ENCODE assay signal across 29 cellular contexts in genomic region chr12:66319266-66319954, GRCh38. TPM values are rescaled to one million over a fixed set of nuclear protein-coding genes. Genes with fewer than 3 reads are reported as not detected.
DNase-seq lines count a peak whose midpoint lies in the region; ATAC-seq and TF ChIP-seq lines count a peak whose summit lies in the region.
"Had no signal": no experiment of that assay in that cellular context is flagged by ENCODE, and none has a peak within 500 bp of the region (broad histone marks: within the 10 kb centered on the region; RNA-seq: fewer than 3 reads in every experiment).

No MANE protein-coding gene starts in this region.

- H3K4me3 Mint-ChIP-seq in CD4-positive, alpha-beta T cell: no peak overlapping the region
- no peak overlapping the region for H3K4me3 Mint-ChIP-seq in H9
- H3K4me3 Mint-ChIP-seq: activated CD4-positive, alpha-beta memory T cell treated with anti-CD3 and anti-CD28 coated beads for 36 hours; nephron progenitor cell had no signal

- H3K36me3 ChIP-seq in GM23248 (ENCODE audit: low read depth): no peaks in the 10 kb centered on the region
- H3K36me3 ChIP-seq: SJSA1, thyroid gland had no signal

- H3K27ac Mint-ChIP-seq in CD4-positive, alpha-beta T cell: peak overlapping the region; percentile 33
- H3K27ac Mint-ChIP-seq in H9: no peak overlapping the region; a peak in 1 of 7 replicates
- H3K27ac Mint-ChIP-seq: activated CD4-positive, alpha-beta memory T cell treated with anti-CD3 and anti-CD28 coated beads for 36 hours; nephron progenitor cell had no signal

- no CpG with 5 or more reads among the region's 4 CpGs for WGBS in H9 (ENCODE audit: extremely low coverage, insufficient read length, low lambda C conversion rate)
- 59 to 62% methylated on average over 4 of the region's 4 CpGs for WGBS in GM23248 (ENCODE audit: low coverage in 1 of 2, low lambda C conversion rate in 2 of 2, missing lambda C conversion rate in 2 of 2), 2 experiments

- no peak overlapping the region for H3T11ph ChIP-seq in H9 (ENCODE audit: low read length)

- H3K4me1 Mint-ChIP-seq in CD4-positive, alpha-beta T cell (ENCODE audit: low read depth): peaks cover 72% of the 10 kb centered on the region
- H3K4me1 Mint-ChIP-seq in H9: no peaks in the 10 kb centered on the region

- H3K23me2 ChIP-seq in H9 (ENCODE audit: insufficient read length, low read depth, low read length, poor library complexity, severe bottlenecking): no peaks in the 10 kb centered on the region

- no peak overlapping the region for H3K23ac ChIP-seq in H9 (ENCODE audit: insufficient read length, low read depth, low read length)

- no peaks in the 10 kb centered on the region for H3K27me3 ChIP-seq in CD4-positive, alpha-beta T cell (ENCODE audit: control insufficient read depth, insufficient read depth, low read length)
- H3K27me3 ChIP-seq in H9 (ENCODE audit: insufficient read depth, low read length) (no peaks in the 10 kb centered on the region), GM23248 (replicated peaks; ENCODE audit: insufficient read depth) (no peaks in the 10 kb centered on the region)
- H3K27me3 ChIP-seq: foreskin keratinocyte, hepatocyte, Peyer's patch, SJSA1, thyroid gland had no signal

- no peak overlapping the region for H4K91ac ChIP-seq in H9 (ENCODE audit: insufficient read length, low read depth, low read length)

- no peaks in the 10 kb centered on the region for H4K20me1 ChIP-seq in H9 (ENCODE audit: control insufficient read depth, insufficient read depth, insufficient read length)
- H4K20me1 ChIP-seq in GM23248 (ENCODE audit: insufficient read depth): no peaks in the 10 kb centered on the region

- H3K4me1 ChIP-seq in H9 (ENCODE audit: insufficient read depth, low read length): no peaks in the 10 kb centered on the region
- H3K4me1 ChIP-seq in GM23248 (ENCODE audit: insufficient read depth): no peaks in the 10 kb centered on the region
- H3K4me1 ChIP-seq: thyroid gland had no signal

- no peak for TF ChIP-seq CTCF in CD4-positive, alpha-beta T cell (IDR thresholded peaks at IDR 0.05)
- TF ChIP-seq CTCF in NB4 (IDR thresholded peaks at IDR 0.05; ENCODE audit: low read depth, low read length) (no peak), H9 (conservative IDR thresholded peaks at IDR 0.05) (no peak)

- H2BK15ac ChIP-seq in H9 (ENCODE audit: low read depth, low read length): no peak overlapping the region

- POLR2A ChIA-PET in CD4-positive, alpha-beta T cell (lab: Charles Lee): interaction anchor here (0.8 to 1.5 kb wide), 3 partner anchors 17 to 41 kb away, joined by 3 to 5 read pairs (median 5); partner anchors contain the start of gene HELB

- no peak for DNase-seq in CD4-positive, alpha-beta T cell
- DNase-seq in NB4 (ENCODE audit: low read depth) (peak; percentile 51), H9 (no peak), GM23248 (no peak), ureter (ENCODE audit: low spot score) (no peak), LoVo (ENCODE audit: low spot score) (no peak)
- DNase-seq: activated CD4-positive, alpha-beta memory T cell treated with anti-CD3 and anti-CD28 coated beads for 36 hours; activated naive CD4-positive, alpha-beta T cell treated with Interleukin-2 at 50 U/mL for 16 hours; activated T-cell treated with anti-CD3 and anti-CD28 coated beads, Interleukin-2, amount 50 U/mL, for 1 hour; aorta; central memory CD4-positive, alpha-beta T cell; DMS53; foreskin keratinocyte; GF-D8; GOT3; left ventricle myocardium superior; NCI-H1092; NCI-H1930; NCI-H446 treated with DMSO at 0.1 percent for 48 hours; nephron progenitor cell; NK-92 treated with Interleukin-12 subunit alpha and Interleukin-12 subunit beta, amount 100 ng/mL, for 24 hours; Peyer's patch; posterior cingulate gyrus; stimulated activated naive CD4-positive, alpha-beta T cell; thyroid gland had no signal

- H3K27ac ChIP-seq in CD4-positive, alpha-beta T cell (ENCODE audit: low read depth, low read length): no peak overlapping the region
- H3K27ac ChIP-seq in H9 (ENCODE audit: insufficient read length, low read depth, low read length): no peak overlapping the region
- no peak overlapping the region for H3K27ac ChIP-seq in GM23248
- H3K27ac ChIP-seq: foreskin keratinocyte, hepatocyte, Peyer's patch, SJSA1, thyroid gland had no signal

- H3K79me2 ChIP-seq in H9 (ENCODE audit: insufficient read depth, low read length) (no peaks in the 10 kb centered on the region), GM23248 (ENCODE audit: insufficient read depth) (no peaks in the 10 kb centered on the region)
- H3K79me2 ChIP-seq: hepatocyte had no signal

- CTCF ChIA-PET in CD4-positive, alpha-beta T cell (lab: Charles Lee): interaction anchor here (0.7 kb wide), 1 partner anchor 40 kb away, joined by 3 read pairs; no protein-coding TSS in a partner anchor

- H3K36me3 Mint-ChIP-seq in CD4-positive, alpha-beta T cell (ENCODE audit: low read depth): peaks cover 89% of the 10 kb centered on the region
- H3K36me3 Mint-ChIP-seq in H9 (ENCODE audit: insufficient read depth in 1 of 3, low read depth in 3 of 3): peaks cover 0 to 17% (median 9%) of the 10 kb centered on the region in 3 experiments; a peak in 5 of 7 replicates

- H3F3A ChIP-seq in GM23248 (ENCODE audit: insufficient read depth): no peaks in the 10 kb centered on the region

- H3K9ac ChIP-seq in H9 (ENCODE audit: extremely low read depth, insufficient read length, low read length): no peak overlapping the region
- no peak overlapping the region for H3K9ac ChIP-seq in GM23248

- TF ChIP-seq POLR2A in NB4 (IDR thresholded peaks at IDR 0.05; ENCODE audit: extremely low read depth, insufficient read length): no peak

- H3K9me3 Mint-ChIP-seq in CD4-positive, alpha-beta T cell: no peaks in the 10 kb centered on the region
- H3K9me3 Mint-ChIP-seq in H9: no peaks in the 10 kb centered on the region
- H3K9me3 Mint-ChIP-seq: activated CD4-positive, alpha-beta memory T cell treated with anti-CD3 and anti-CD28 coated beads for 36 hours; nephron progenitor cell had no signal

- in situ Hi-C loops in GM23248 (cut with MboI): no loop called here

- no peaks in the 10 kb centered on the region for H3K79me1 ChIP-seq in H9 (ENCODE audit: insufficient read depth, low read depth, low read length, poor library complexity, severe bottlenecking)

- H3K4me2 ChIP-seq in H9 (ENCODE audit: insufficient read depth, insufficient read length, low read length): no peak overlapping the region
- no peak overlapping the region for H3K4me2 ChIP-seq in GM23248 (ENCODE audit: unreplicated experiment)
- H3K4me2 ChIP-seq: hepatocyte had no signal

- no peak overlapping the region for H2BK12ac ChIP-seq in H9 (ENCODE audit: insufficient read length, low read depth, low read length)

- no peak overlapping the region for H3K14ac ChIP-seq in H9 (ENCODE audit: insufficient read depth, low read length)

- H2BK120ac ChIP-seq in H9 (ENCODE audit: low read depth, low read length, poor library complexity, severe bottlenecking): no peak overlapping the region

- H2AFZ ChIP-seq in H9 (ENCODE audit: low read length): no peak overlapping the region
- no peak overlapping the region for H2AFZ ChIP-seq in GM23248
- H2AFZ ChIP-seq: hepatocyte had no signal

- H3K56ac ChIP-seq in H9 (ENCODE audit: insufficient read length, low read depth, low read length): no peak overlapping the region

- H2AK5ac ChIP-seq in H9 (ENCODE audit: insufficient read length, low read length): no peak overlapping the region

- H3K27me3 Mint-ChIP-seq in CD4-positive, alpha-beta T cell: no peaks in the 10 kb centered on the region
- no peaks in the 10 kb centered on the region for H3K27me3 Mint-ChIP-seq in H9 (ENCODE audit: low read depth)
- H3K27me3 Mint-ChIP-seq: activated CD4-positive, alpha-beta memory T cell treated with anti-CD3 and anti-CD28 coated beads for 36 hours had no signal

- no peaks in the 10 kb centered on the region for H3K9me2 ChIP-seq in GM23248 (ENCODE audit: insufficient read depth)

- intact Hi-C loops in CD4-positive, alpha-beta T cell (cut with DNase I, micrococcal nuclease): loop anchor here in 1 of 2 experiments (5.0 kb wide), 1 partner anchor 38 kb away; no protein-coding TSS in a partner anchor

- H3K4me3 ChIP-seq in NB4 (ENCODE audit: low read depth, low read length) (no peak overlapping the region), GM23248 (no peak overlapping the region)
- H3K4me3 ChIP-seq: hepatocyte, Peyer's patch, SJSA1, thyroid gland had no signal

- no peak for ATAC-seq in CD4-positive, alpha-beta T cell (ENCODE audit: poor library complexity)
- ATAC-seq in GM18517 (IDR thresholded peaks at IDR 0.05; ENCODE audit: unreplicated experiment) (peak; percentile 55), HG02623 (IDR thresholded peaks at IDR 0.05; ENCODE audit: unreplicated experiment) (peak; percentile 47)
- ATAC-seq: foreskin keratinocyte, left ventricle myocardium superior had no signal

- H3K4ac ChIP-seq in H9 (ENCODE audit: low read depth, low read length): no peak overlapping the region

- no peak overlapping the region for H4K8ac ChIP-seq in H9 (replicated peaks; ENCODE audit: insufficient read length, low read depth, low read length)

- H4K5ac ChIP-seq in H9 (ENCODE audit: insufficient read length, low read depth, low read length): no peak overlapping the region

- H3K18ac ChIP-seq in H9 (ENCODE audit: insufficient read length, low read depth, low read length): no peak overlapping the region

- H3K9me3 ChIP-seq in CD4-positive, alpha-beta T cell (ENCODE audit: control insufficient read depth, low read length): no peaks in the 10 kb centered on the region
- H3K9me3 ChIP-seq in H9 (ENCODE audit: control insufficient read depth, low read depth, low read length) (no peaks in the 10 kb centered on the region), GM23248 (ENCODE audit: low read depth) (no peaks in the 10 kb centered on the region)
- H3K9me3 ChIP-seq: Peyer's patch, SJSA1, thyroid gland had no signal

- H2BK20ac ChIP-seq in H9 (ENCODE audit: low read depth, low read length, poor library complexity, severe bottlenecking): no peak overlapping the region

- H2BK5ac ChIP-seq in H9 (ENCODE audit: insufficient read length, low read length): no peak overlapping the region

RNA-seq across cellular contexts. Expression of gene HELB, which starts 17.1 kb away (rescaled TPM):
- total RNA-seq in CD4-positive, alpha-beta T cell: 10 to 100 TPM; 33.8 to 35.8 TPM
- total RNA-seq in H9 (2021) (10.2 and 10.7 TPM in 2 replicates), ureter (7.0 TPM)
- 0.86 and 0.89 TPM in 2 replicates for total RNA-seq in GM23248 (2014; rRNA removed; shearing (Covaris generic))
- 0.50 and 1.2 TPM in 2 replicates for polyA plus RNA-seq in GM23248 (2016; fragmentation: Nextera tagmentation; extraction: Ambion mirVana)
